7 cellular contexts compared by ENCODE assay signal in genomic region chr7:38854947-38855346, GRCh38. TPM values are rescaled to one million over a fixed set of nuclear protein-coding genes. Genes with fewer than 3 reads are reported as not detected.
DNase-seq lines count a peak whose midpoint lies in the region; ATAC-seq and TF ChIP-seq lines count a peak whose summit lies in the region.
"Not testable (repeated sequence)": the region's sequence is repeated elsewhere in the genome, so short reads cannot be mapped to it uniquely, and the experiment has no call there.

No MANE protein-coding gene starts in this region.

- DNase-seq in CD14-positive monocyte (ENCODE audit: low spot score); activated B cell treated with CpG ODN at 0.5 μM for 24 hours; naive B cell: not testable (repeated sequence)
- peak in 1 of 2 donors; percentile 51 for DNase-seq in left lung
- peak; percentile 79 for DNase-seq in upper lobe of right lung

- H3K27ac Mint-ChIP-seq in CD14-positive monocyte (peak overlapping the region in 5 of 7 donors; percentile 17 to 84 (median 68)), activated B cell treated with CpG ODN at 0.5 μM for 24 hours (peak overlapping the region; percentile 68), naive B cell (peak overlapping the region; percentile 35 to 95 (median 92))
- H3K27ac Mint-ChIP-seq in stimulated activated memory B cell treated with anti-CD40 and anti-IgM and Interleukin-4, amounts not matched to agents 10 μg/mL and 1 μg/mL and 100 μg/mL, for 72 hours: peak overlapping the region; percentile 64

- H3K27me3 Mint-ChIP-seq in CD14-positive monocyte (ENCODE audit: low read depth in 3 of 3); activated B cell treated with CpG ODN at 0.5 μM for 24 hours; naive B cell; stimulated activated memory B cell treated with anti-CD40 and anti-IgM and Interleukin-4, amounts not matched to agents 10 μg/mL and 1 μg/mL and 100 μg/mL, for 72 hours: not testable (repeated sequence)

- peaks cover 0 to 11% of the 10 kb centered on the region in 2 donors for H3K4me1 ChIP-seq in left lung
- H3K4me1 ChIP-seq in upper lobe of right lung: not testable (repeated sequence)

- not testable (repeated sequence) for H3K27me3 ChIP-seq in left lung, upper lobe of right lung

- H3K4me3 Mint-ChIP-seq in CD14-positive monocyte (peak overlapping the region; percentile 2 to 69), activated B cell treated with CpG ODN at 0.5 μM for 24 hours (peak overlapping the region; percentile 39), naive B cell (peak overlapping the region; percentile 3 to 78 (median 61))
- not testable (repeated sequence) for H3K4me3 Mint-ChIP-seq in stimulated activated memory B cell treated with anti-CD40 and anti-IgM and Interleukin-4, amounts not matched to agents 10 μg/mL and 1 μg/mL and 100 μg/mL, for 72 hours

- intact Hi-C loops in CD14-positive monocyte (cut with micrococcal nuclease); activated B cell treated with CpG ODN at 0.5 μM for 24 hours (cut with micrococcal nuclease); left lung (cut with DNase I); upper lobe of right lung (cut with DNase I): not testable (repeated sequence)

- not testable (repeated sequence) for H3K27ac ChIP-seq in left lung, upper lobe of right lung

- not testable (repeated sequence) for TF ChIP-seq CTCF in CD14-positive monocyte (IDR thresholded peaks at IDR 0.05); activated B cell treated with CpG ODN at 0.5 μM for 24 hours (IDR thresholded peaks at IDR 0.05); left lung (IDR thresholded peaks at IDR 0.05); upper lobe of right lung (IDR thresholded peaks at IDR 0.05)

- peaks cover 21% of the 10 kb centered on the region for H3K4me1 Mint-ChIP-seq in CD14-positive monocyte
- peaks cover 48% of the 10 kb centered on the region for H3K4me1 Mint-ChIP-seq in activated B cell treated with CpG ODN at 0.5 μM for 24 hours
- peaks cover 33 to 55% (median 44%) of the 10 kb centered on the region in 3 donors for H3K4me1 Mint-ChIP-seq in naive B cell
- peaks cover 28% of the 10 kb centered on the region for H3K4me1 Mint-ChIP-seq in stimulated activated memory B cell treated with anti-CD40 and anti-IgM and Interleukin-4, amounts not matched to agents 10 μg/mL and 1 μg/mL and 100 μg/mL, for 72 hours

- H3K36me3 Mint-ChIP-seq in CD14-positive monocyte: not testable (repeated sequence)
- H3K36me3 Mint-ChIP-seq in activated B cell treated with CpG ODN at 0.5 μM for 24 hours (ENCODE audit: low read depth) (peaks cover 29% of the 10 kb centered on the region), naive B cell (peaks cover 13 to 21% of the 10 kb centered on the region in 2 donors)
- H3K36me3 Mint-ChIP-seq in stimulated activated memory B cell treated with anti-CD40 and anti-IgM and Interleukin-4, amounts not matched to agents 10 μg/mL and 1 μg/mL and 100 μg/mL, for 72 hours: peaks cover 43% of the 10 kb centered on the region

- ATAC-seq in GM18502 (IDR thresholded peaks at IDR 0.05; ENCODE audit: poor library complexity, unreplicated experiment) (peak; percentile 3), left lung (peak; percentile 76), naive B cell (ENCODE audit: low read depth in 2 of 2) (peak in 1 of 2 donors; percentile 9)
- not testable (repeated sequence) for ATAC-seq in activated B cell treated with CpG ODN at 0.5 μM for 24 hours (ENCODE audit: low read depth); stimulated activated memory B cell treated with anti-CD40 and anti-IgM and Interleukin-4, amounts not matched to agents 10 μg/mL and 1 μg/mL and 100 μg/mL, for 72 hours; upper lobe of right lung

- not testable (repeated sequence) for H3K9me3 ChIP-seq in left lung, upper lobe of right lung

- POLR2A ChIA-PET in activated B cell treated with CpG ODN at 0.5 μM for 24 hours (lab: Charles Lee): not testable (repeated sequence)

- not testable (repeated sequence) for H3K9me3 Mint-ChIP-seq in CD14-positive monocyte; activated B cell treated with CpG ODN at 0.5 μM for 24 hours; stimulated activated memory B cell treated with anti-CD40 and anti-IgM and Interleukin-4, amounts not matched to agents 10 μg/mL and 1 μg/mL and 100 μg/mL, for 72 hours
- H3K9me3 Mint-ChIP-seq in naive B cell: peaks cover 2 to 14% (median 9%) of the 10 kb centered on the region in 7 donors

- CTCF ChIA-PET in activated B cell treated with CpG ODN at 0.5 μM for 24 hours (lab: Charles Lee): not testable (repeated sequence)

- not testable (repeated sequence) for H3K36me3 ChIP-seq in left lung, upper lobe of right lung

- not testable (repeated sequence) for H3K4me3 ChIP-seq in left lung, upper lobe of right lung

RNA-seq across cellular contexts. Expression of gene VPS41, which starts 54.0 kb away (rescaled TPM):
- polyA plus RNA-seq in CD14-positive monocyte (10 to 100 TPM; 56.7 to 62.2 TPM), naive B cell (ENCODE audit: low read depth in 6 of 6) (100 to 1,000 TPM in 3 of 6 donors, 10 to 100 TPM in 3; 73.1 to 129 (median 96.6) TPM)
- total RNA-seq in activated B cell treated with CpG ODN at 0.5 μM for 24 hours (78.5 and 91.8 TPM in 2 replicates), left lung (10 to 100 TPM; 79.1 to 99.9 TPM), upper lobe of right lung (95.8 TPM)
